15 cellular contexts compared by ENCODE assay signal in genomic region chr10:101987136-101987535, GRCh38.
"Had no signal": no experiment of that assay in that cellular context is flagged by ENCODE, and none has a peak within 500 bp of the region (broad histone marks: within the 10 kb centered on the region; RNA-seq: fewer than 3 reads in every experiment).

No MANE protein-coding gene starts in this region.

- H3K9me3 Mint-ChIP-seq: activated CD4-positive, alpha-beta memory T cell treated with anti-CD3 and anti-CD28 coated beads, Interleukin-2, amount 10 ng/mL, durations not matched to agents 7 days and 5 days; activated naive CD4-positive, alpha-beta T cell treated with anti-CD3 and anti-CD28 coated beads, Interleukin-2, amount 50 U/mL, for 72 hours; activated T-cell treated with anti-CD3 and anti-CD28 coated beads, Interleukin-2, amount 50 U/mL, for 4 hours; central memory CD8-positive, alpha-beta T cell; neural crest cell; stimulated activated naive CD8-positive, alpha-beta T cell treated with anti-CD3 and anti-CD28 coated beads, Interleukin-15, amount 100 ng/mL, for 72 hours had no signal

- ATAC-seq: activated CD4-positive, alpha-beta T cell treated with anti-CD3 and anti-CD28 coated beads for 36 hours; activated naive CD4-positive, alpha-beta T cell treated with anti-CD3 and anti-CD28 coated beads, Interleukin-2, amount 50 U/mL, for 72 hours; activated T-cell treated with anti-CD3 and anti-CD28 coated beads, Interleukin-2, amount 50 U/mL, for 4 hours; foreskin keratinocyte; stimulated activated naive CD8-positive, alpha-beta T cell treated with anti-CD3 and anti-CD28 coated beads, Interleukin-15, amount 100 ng/mL, for 72 hours had no signal

- DNase-seq: activated CD4-positive, alpha-beta memory T cell treated with anti-CD3 and anti-CD28 coated beads, Interleukin-2, amount 10 ng/mL, durations not matched to agents 7 days and 5 days; activated CD4-positive, alpha-beta T cell treated with anti-CD3 and anti-CD28 coated beads for 36 hours; activated effector memory CD4-positive, alpha-beta T cell treated with Interleukin-2 at 50 U/mL for 16 hours; activated T-cell treated with anti-CD3 and anti-CD28 coated beads, Interleukin-2, amount 50 U/mL, for 4 hours; brain microvascular endothelial cell; effector CD8-positive, alpha-beta T cell; foreskin keratinocyte; glutamatergic neuron; kidney glomerular epithelial cell; stimulated activated naive CD8-positive, alpha-beta T cell treated with anti-CD3 and anti-CD28 coated beads, Interleukin-15, amount 100 ng/mL, for 72 hours; T1000; WERI-Rb-1 had no signal

- H3K27me3 Mint-ChIP-seq: activated CD4-positive, alpha-beta memory T cell treated with anti-CD3 and anti-CD28 coated beads, Interleukin-2, amount 10 ng/mL, durations not matched to agents 7 days and 5 days; activated CD4-positive, alpha-beta T cell treated with anti-CD3 and anti-CD28 coated beads for 36 hours; central memory CD8-positive, alpha-beta T cell; stimulated activated naive CD8-positive, alpha-beta T cell treated with anti-CD3 and anti-CD28 coated beads, Interleukin-15, amount 100 ng/mL, for 72 hours had no signal

- H3K4me1 Mint-ChIP-seq: activated CD4-positive, alpha-beta memory T cell treated with anti-CD3 and anti-CD28 coated beads, Interleukin-2, amount 10 ng/mL, durations not matched to agents 7 days and 5 days; neural crest cell had no signal

- H3K4me3 Mint-ChIP-seq: activated CD4-positive, alpha-beta memory T cell treated with anti-CD3 and anti-CD28 coated beads, Interleukin-2, amount 10 ng/mL, durations not matched to agents 7 days and 5 days; activated CD4-positive, alpha-beta T cell treated with anti-CD3 and anti-CD28 coated beads for 36 hours; central memory CD8-positive, alpha-beta T cell; neural crest cell; stimulated activated naive CD8-positive, alpha-beta T cell treated with anti-CD3 and anti-CD28 coated beads, Interleukin-15, amount 100 ng/mL, for 72 hours had no signal

- H3K27ac Mint-ChIP-seq: activated CD4-positive, alpha-beta memory T cell treated with anti-CD3 and anti-CD28 coated beads, Interleukin-2, amount 10 ng/mL, durations not matched to agents 7 days and 5 days; activated CD4-positive, alpha-beta T cell treated with anti-CD3 and anti-CD28 coated beads for 36 hours had no signal
